Comparison of ENCODE assay signal across 18 cellular contexts in the genomic region with DNA sequence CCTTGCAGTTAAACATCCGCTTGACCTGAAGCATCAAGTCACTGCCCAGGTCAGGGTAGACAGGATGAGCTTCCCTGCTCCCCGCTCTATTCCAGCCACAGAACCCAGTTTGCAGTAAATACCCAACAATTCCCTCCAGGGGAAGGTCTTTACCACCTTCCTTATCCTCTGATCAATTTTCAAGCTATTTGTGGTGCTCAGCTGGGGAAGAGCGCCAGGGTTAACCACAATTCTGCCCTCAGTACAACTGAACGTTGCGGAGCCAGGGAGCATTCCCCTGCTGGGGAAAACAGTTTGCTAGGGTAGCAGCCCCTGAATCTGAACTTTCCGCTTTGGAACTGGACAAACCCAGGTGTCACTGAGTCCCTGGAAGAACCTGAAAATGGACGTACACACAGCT. TPM values are rescaled to one million over a fixed set of nuclear protein-coding genes. Genes with fewer than 3 reads are reported as not detected.
A peak's percentile ranks its signal among the peaks of the same experiment; 100 is the strongest.
DNase-seq lines count a peak whose midpoint lies in the region; ATAC-seq, FAIRE-seq and TF ChIP-seq lines count a peak whose summit lies in the region.
"Had no signal": no experiment of that assay in that cellular context is flagged by ENCODE, and none has a peak within 500 bp of the region (broad histone marks: within the 10 kb centered on the region; RNA-seq: fewer than 3 reads in every experiment).

No MANE protein-coding gene starts in this region.

- FAIRE-seq in GM19239 (lab: Jason Lieb, UNC): no peak
- FAIRE-seq: HTR-8/SVneo had no signal

- peaks cover 24% of the 10 kb centered on the region for H3F3A ChIP-seq in GM23338 (replicated peaks; ENCODE audit: low read depth)

- H3K36me3 Mint-ChIP-seq in GM23338 (ENCODE audit: low read depth) (peaks cover 86% of the 10 kb centered on the region), CD14-positive monocyte (no peaks in the 10 kb centered on the region)
- peaks cover 4% of the 10 kb centered on the region for H3K36me3 Mint-ChIP-seq in stimulated activated memory B cell treated with anti-CD40 and anti-IgM and Interleukin-4, amounts not matched to agents 10 μg/mL and 1 μg/mL and 100 μg/mL, for 72 hours
- H3K36me3 Mint-ChIP-seq: CD4-positive, alpha-beta memory T cell had no signal

- peak overlapping the region; percentile 51 to 90 (median 80) for H3K4me2 ChIP-seq in BLaER1 treated with 17β-estradiol and CSF1 and Interleukin-3, amounts not matched to agents 10 nM and 100 nM
- H3K4me2 ChIP-seq in GM23338: no peak overlapping the region

- H3K4me3 ChIP-seq in BLaER1 treated with 17β-estradiol and CSF1 and Interleukin-3, amounts not matched to agents 10 nM and 100 nM: 0 out of 20 replicates have a peak overlapping the region, but pooled peaks of 1 of the 10 experiments have one; percentile 1
- H3K4me3 ChIP-seq in GM23338: no peak overlapping the region
- no peak overlapping the region for H3K4me3 ChIP-seq in esophagus muscularis mucosa
- H3K4me3 ChIP-seq: SJCRH30 had no signal

- no peak overlapping the region for H2AFZ ChIP-seq in GM23338

- TF ChIP-seq CTCF in GM23338 (conservative IDR thresholded peaks at IDR 0.05; ENCODE audit: low read depth in 2 of 2): no peak
- TF ChIP-seq CTCF in esophagus muscularis mucosa (IDR thresholded peaks at IDR 0.05): no peak
- no peak for TF ChIP-seq CTCF in CD14-positive monocyte (IDR thresholded peaks at IDR 0.05)

- no peaks in the 10 kb centered on the region for H3K9me3 ChIP-seq in BLaER1 treated with 17β-estradiol and CSF1 and Interleukin-3, amounts not matched to agents 10 nM and 100 nM (replicated peaks in 1 of 11)
- no peaks in the 10 kb centered on the region for H3K9me3 ChIP-seq in esophagus muscularis mucosa
- H3K9me3 ChIP-seq: SJCRH30 had no signal

- H3K36me3 ChIP-seq in BLaER1 treated with 17β-estradiol and CSF1 and Interleukin-3, amounts not matched to agents 10 nM and 100 nM: no peaks in the 10 kb centered on the region
- H3K36me3 ChIP-seq in GM23338 (ENCODE audit: insufficient read depth): peaks cover 19% of the 10 kb centered on the region; the same call in 1 of the 2 replicates
- H3K36me3 ChIP-seq in esophagus muscularis mucosa: peaks cover 0 to 10% (median 7%) of the 10 kb centered on the region in 4 donors
- H3K36me3 ChIP-seq: SJCRH30 had no signal

- intact Hi-C loops in esophagus muscularis mucosa (cut with DNase I): no loop called here
- intact Hi-C loops in CD14-positive monocyte (cut with micrococcal nuclease): no loop called here

- H3K27ac Mint-ChIP-seq in GM23338: 0 out of 2 replicates have a peak overlapping the region, but pooled peaks have one; percentile 73
- peak overlapping the region; percentile 16 for H3K27ac Mint-ChIP-seq in stimulated activated memory B cell treated with anti-CD40 and anti-IgM and Interleukin-4, amounts not matched to agents 10 μg/mL and 1 μg/mL and 100 μg/mL, for 72 hours
- H3K27ac Mint-ChIP-seq in CD14-positive monocyte: no peak overlapping the region
- H3K27ac Mint-ChIP-seq: CD4-positive, alpha-beta memory T cell had no signal

- no peak for ATAC-seq in GM23338
- ATAC-seq in stimulated activated memory B cell treated with anti-CD40 and anti-IgM and Interleukin-4, amounts not matched to agents 10 μg/mL and 1 μg/mL and 100 μg/mL, for 72 hours: no peak

- no peak for TF ChIP-seq EP300 in esophagus muscularis mucosa (IDR thresholded peaks at IDR 0.05)

- no peaks in the 10 kb centered on the region for H3K9me2 ChIP-seq in GM23338 (ENCODE audit: insufficient read depth)

- H3K4me3 Mint-ChIP-seq in GM23338 (no peak overlapping the region), CD14-positive monocyte (no peak overlapping the region)
- no peak overlapping the region for H3K4me3 Mint-ChIP-seq in stimulated activated memory B cell treated with anti-CD40 and anti-IgM and Interleukin-4, amounts not matched to agents 10 μg/mL and 1 μg/mL and 100 μg/mL, for 72 hours
- H3K4me3 Mint-ChIP-seq: CD4-positive, alpha-beta memory T cell had no signal

- H3K27me3 Mint-ChIP-seq in GM23338 (ENCODE audit: insufficient read depth, low read depth, poor library complexity): peaks cover 20% of the 10 kb centered on the region
- H3K27me3 Mint-ChIP-seq in stimulated activated memory B cell treated with anti-CD40 and anti-IgM and Interleukin-4, amounts not matched to agents 10 μg/mL and 1 μg/mL and 100 μg/mL, for 72 hours: peaks cover 18% of the 10 kb centered on the region
- H3K27me3 Mint-ChIP-seq in CD14-positive monocyte (ENCODE audit: low read depth in 3 of 3): peaks cover 9 to 24% (median 23%) of the 10 kb centered on the region in 3 donors

- TF ChIP-seq POLR2A in esophagus muscularis mucosa (IDR thresholded peaks at IDR 0.05; ENCODE audit: low read depth): no peak

- peaks cover 35% of the 10 kb centered on the region for H3K4me1 Mint-ChIP-seq in GM23338
- peaks cover 5% of the 10 kb centered on the region for H3K4me1 Mint-ChIP-seq in stimulated activated memory B cell treated with anti-CD40 and anti-IgM and Interleukin-4, amounts not matched to agents 10 μg/mL and 1 μg/mL and 100 μg/mL, for 72 hours
- no peaks in the 10 kb centered on the region for H3K4me1 Mint-ChIP-seq in CD14-positive monocyte
- H3K4me1 Mint-ChIP-seq: CD4-positive, alpha-beta memory T cell had no signal

- H3K9me3 Mint-ChIP-seq in GM23338 (no peaks in the 10 kb centered on the region; the same call in 2 of the 3 replicates), CD14-positive monocyte (no peaks in the 10 kb centered on the region)
- H3K9me3 Mint-ChIP-seq in stimulated activated memory B cell treated with anti-CD40 and anti-IgM and Interleukin-4, amounts not matched to agents 10 μg/mL and 1 μg/mL and 100 μg/mL, for 72 hours: no peaks in the 10 kb centered on the region

- WGBS in esophagus muscularis mucosa: 72% methylated on average over 6 of the region's 7 CpGs

- peaks cover 93% of the 10 kb centered on the region for H3K79me2 ChIP-seq in GM23338 (replicated peaks; ENCODE audit: insufficient read depth)

- peaks cover 0 to 7% (median 0%) of the 10 kb centered on the region in 11 experiments; a peak in 3 of 22 replicates for H3K27me3 ChIP-seq in BLaER1 treated with 17β-estradiol and CSF1 and Interleukin-3, amounts not matched to agents 10 nM and 100 nM
- H3K27me3 ChIP-seq in GM23338 (ENCODE audit: insufficient read depth) (no peaks in the 10 kb centered on the region), esophagus muscularis mucosa (no peaks in the 10 kb centered on the region)
- H3K27me3 ChIP-seq: SJCRH30 had no signal

- H3K9ac ChIP-seq in BLaER1 treated with 17β-estradiol and CSF1 and Interleukin-3, amounts not matched to agents 10 nM and 100 nM: peak overlapping the region in 3 of 11 experiments; percentile 2 to 24 (median 21); a peak in 2 of 22 replicates

- no peak for DNase-seq in GM23338 (ENCODE audit: low spot score)
- DNase-seq in esophagus muscularis mucosa (ENCODE audit: extremely low spot score): no peak
- no peak for DNase-seq in CD14-positive monocyte (ENCODE audit: low spot score)
- DNase-seq in GM19239 (ENCODE audit: insufficient read length, low spot score): no peak
- no peak for DNase-seq in GF-D8 (lab: John Stamatoyannopoulos, UW)
- DNase-seq: CD4-positive, alpha-beta memory T cell; HCEC 1CT; NCI-H1436; NCI-H2029; NCI-H2171 treated with DMSO at 0.1 percent for 48 hours; NCI-H446 treated with DMSO at 0.1 percent for 48 hours; NK-92 treated with Interleukin-12 subunit alpha and Interleukin-12 subunit beta, amount 100 ng/mL, for 24 hours; RPMI8226 had no signal

- H3K27ac ChIP-seq in BLaER1 treated with 17β-estradiol and CSF1 and Interleukin-3, amounts not matched to agents 10 nM and 100 nM: no peak overlapping the region
- H3K27ac ChIP-seq in GM23338 (ENCODE audit: low read depth) (peak overlapping the region; percentile 74; the same call in 1 of the 2 replicates), esophagus muscularis mucosa (replicated peaks in 1 of 4) (peak overlapping the region; percentile 84 to 93 (median 88))
- H3K27ac ChIP-seq: HL-60, SJCRH30 had no signal

- no peaks in the 10 kb centered on the region for H4K20me1 ChIP-seq in BLaER1 treated with 17β-estradiol and CSF1 and Interleukin-3, amounts not matched to agents 10 nM and 100 nM
- peaks cover 49% of the 10 kb centered on the region for H4K20me1 ChIP-seq in GM23338 (replicated peaks; ENCODE audit: insufficient read depth)

- H3K4me1 ChIP-seq in BLaER1 treated with 17β-estradiol and CSF1 and Interleukin-3, amounts not matched to agents 10 nM and 100 nM: peaks cover 12 to 85% (median 56%) of the 10 kb centered on the region in 10 experiments
- H3K4me1 ChIP-seq in GM23338 (ENCODE audit: insufficient read depth) (peaks cover 16% of the 10 kb centered on the region), esophagus muscularis mucosa (peaks cover 66 to 89% (median 81%) of the 10 kb centered on the region in 4 donors)

TF ChIP-seq in GM23338, 12 proteins besides CTCF, POLR2A, EP300 and RAD21 (continues in another document):
- TF ChIP-seq, protein P1, sequence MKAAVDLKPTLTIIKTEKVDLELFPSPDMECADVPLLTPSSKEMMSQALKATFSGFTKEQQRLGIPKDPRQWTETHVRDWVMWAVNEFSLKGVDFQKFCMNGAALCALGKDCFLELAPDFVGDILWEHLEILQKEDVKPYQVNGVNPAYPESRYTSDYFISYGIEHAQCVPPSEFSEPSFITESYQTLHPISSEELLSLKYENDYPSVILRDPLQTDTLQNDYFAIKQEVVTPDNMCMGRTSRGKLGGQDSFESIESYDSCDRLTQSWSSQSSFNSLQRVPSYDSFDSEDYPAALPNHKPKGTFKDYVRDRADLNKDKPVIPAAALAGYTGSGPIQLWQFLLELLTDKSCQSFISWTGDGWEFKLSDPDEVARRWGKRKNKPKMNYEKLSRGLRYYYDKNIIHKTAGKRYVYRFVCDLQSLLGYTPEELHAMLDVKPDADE (IDR thresholded peaks at IDR 0.05): no peak

RNA-seq across cellular contexts. Expression of a gene that starts 28.5 kb away (rescaled TPM):
- total RNA-seq in GM23338 (2014; rRNA removed; shearing (Covaris generic)): 36.9 and 53.3 TPM in 2 replicates
- polyA plus RNA-seq in GM23338 (2016; fragmentation: Nextera tagmentation; extraction: Ambion mirVana) (171 and 179 TPM in 2 replicates), CD14-positive monocyte (not detected)
- total RNA-seq in esophagus muscularis mucosa: 10 to 100 TPM; 27.2 to 64.1 (median 45.4) TPM
- total RNA-seq: CD4-positive, alpha-beta memory T cell had no signal
- polyA plus RNA-seq: CD4-positive, alpha-beta memory T cell had no signal

Comparison
In these comparisons a context has a peak if more than half of its experiments do, and no peak if none do; other contexts are left out.
1. H3K27ac ChIP-seq: peak in GM23338 (single experiment) and esophagus muscularis mucosa (4 of 4); none in BLaER1 treated with 17β-estradiol and CSF1 and Interleukin-3, amounts not matched to agents 10 nM and 100 nM (0 of 11).
2. H3K27ac Mint-ChIP-seq: peak in GM23338 (single experiment) and stimulated activated memory B cell treated with anti-CD40 and anti-IgM and Interleukin-4, amounts not matched to agents 10 μg/mL and 1 μg/mL and 100 μg/mL, for 72 hours (single experiment); none in CD14-positive monocyte (0 of 7).